ENCODE assay signal across 11 cellular contexts in the genomic region with DNA sequence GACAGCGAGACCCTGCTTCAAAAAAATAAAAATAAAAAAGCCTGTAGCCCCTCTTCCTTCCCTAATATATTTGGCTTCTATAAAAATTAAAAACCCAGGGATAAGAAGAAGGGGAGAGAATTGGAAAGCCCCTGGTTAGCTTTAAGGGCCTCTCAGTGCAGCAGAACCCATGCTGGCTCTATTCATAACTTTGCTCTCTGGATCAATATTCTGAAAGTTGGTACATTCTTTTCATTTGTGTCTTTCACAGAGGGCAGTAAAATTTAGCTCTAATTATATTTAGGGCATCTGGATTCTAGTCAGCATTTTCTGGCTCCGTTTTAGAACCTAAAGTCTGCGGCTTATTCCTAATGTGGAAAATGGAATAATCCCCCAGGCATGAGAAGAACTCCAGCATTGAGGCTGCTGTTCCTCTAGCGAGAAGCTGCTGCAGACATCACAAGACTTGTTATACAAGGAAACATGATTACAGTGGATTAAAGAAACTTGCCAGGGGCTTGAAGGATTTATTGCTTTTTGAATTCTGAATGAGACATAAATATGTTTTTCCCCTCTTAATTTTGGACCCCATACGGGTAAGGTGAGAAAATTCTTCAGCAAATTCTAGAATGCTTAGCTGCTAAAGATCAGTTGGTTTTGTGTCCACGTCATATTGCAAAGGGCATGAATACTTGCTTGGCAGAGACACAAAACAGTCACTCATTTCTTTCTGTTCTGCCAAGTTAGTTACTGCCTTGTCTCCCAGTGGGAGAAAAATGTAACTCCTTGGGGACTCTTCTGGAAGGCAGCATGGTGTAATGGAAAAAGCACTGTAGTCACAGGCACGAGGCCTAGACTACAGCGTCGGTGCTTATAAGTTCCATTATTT.
DNase-seq lines count a peak whose midpoint lies in the region; ATAC-seq and TF ChIP-seq lines count a peak whose summit lies in the region.
"Had no signal": no experiment of that assay in that cellular context is flagged by ENCODE, and none has a peak within 500 bp of the region (broad histone marks: within the 10 kb centered on the region; RNA-seq: fewer than 3 reads in every experiment).

No MANE protein-coding gene starts in this region.

- peaks cover 21% of the 10 kb centered on the region for H3K36me3 Mint-ChIP-seq in HFFc6 (ENCODE audit: low read depth)
- peaks cover 0 to 22% (median 11%) of the 10 kb centered on the region in 3 donors for H3K36me3 Mint-ChIP-seq in CD8-positive, alpha-beta memory T cell
- no peaks in the 10 kb centered on the region for H3K36me3 Mint-ChIP-seq in effector memory CD8-positive, alpha-beta T cell (ENCODE audit: insufficient read depth)

- no peaks in the 10 kb centered on the region for H3K36me3 ChIP-seq in CD8-positive, alpha-beta memory T cell (ENCODE audit: insufficient read depth, low read length)

- H3K27ac ChIP-seq in cingulate gyrus (ENCODE audit: low read depth, low read length) (peak overlapping the region; percentile 88), layer of hippocampus (ENCODE audit: low read depth, low read length) (peak overlapping the region; percentile 81)
- H3K27ac ChIP-seq in CD8-positive, alpha-beta memory T cell (ENCODE audit: low read depth, low read length): no peak overlapping the region
- H3K27ac ChIP-seq: parathyroid adenoma had no signal

- no peak for TF ChIP-seq CTCF in HFFc6 (IDR thresholded peaks at IDR 0.05)

- no peaks in the 10 kb centered on the region for H3K27me3 Mint-ChIP-seq in HFFc6 (ENCODE audit: insufficient read depth)
- no peaks in the 10 kb centered on the region for H3K27me3 Mint-ChIP-seq in CD8-positive, alpha-beta memory T cell
- no peaks in the 10 kb centered on the region for H3K27me3 Mint-ChIP-seq in effector memory CD8-positive, alpha-beta T cell
- H3K27me3 Mint-ChIP-seq: stimulated activated naive CD8-positive, alpha-beta T cell treated with anti-CD3 and anti-CD28 coated beads, Interleukin-15, amount 100 ng/mL, for 72 hours had no signal

- H3K9me3 Mint-ChIP-seq in HFFc6: no peaks in the 10 kb centered on the region
- H3K9me3 Mint-ChIP-seq in CD8-positive, alpha-beta memory T cell: no peaks in the 10 kb centered on the region
- no peaks in the 10 kb centered on the region for H3K9me3 Mint-ChIP-seq in effector memory CD8-positive, alpha-beta T cell
- H3K9me3 Mint-ChIP-seq: stimulated activated naive CD8-positive, alpha-beta T cell treated with anti-CD3 and anti-CD28 coated beads, Interleukin-15, amount 100 ng/mL, for 72 hours had no signal

- H3K4me1 Mint-ChIP-seq in HFFc6 (ENCODE audit: low read depth): peaks cover 20% of the 10 kb centered on the region
- no peaks in the 10 kb centered on the region for H3K4me1 Mint-ChIP-seq in CD8-positive, alpha-beta memory T cell
- no peaks in the 10 kb centered on the region for H3K4me1 Mint-ChIP-seq in effector memory CD8-positive, alpha-beta T cell (ENCODE audit: low read depth in 2 of 2)
- H3K4me1 Mint-ChIP-seq: stimulated activated naive CD8-positive, alpha-beta T cell treated with anti-CD3 and anti-CD28 coated beads, Interleukin-15, amount 100 ng/mL, for 72 hours had no signal

- H3K4me1 ChIP-seq in CD8-positive, alpha-beta memory T cell (ENCODE audit: insufficient read depth, low read length): no peaks in the 10 kb centered on the region
- H3K4me1 ChIP-seq: parathyroid adenoma had no signal

- H3K4me3 Mint-ChIP-seq in HFFc6: no peak overlapping the region; the same call in 1 of the 2 replicates
- H3K4me3 Mint-ChIP-seq in CD8-positive, alpha-beta memory T cell: no peak overlapping the region
- H3K4me3 Mint-ChIP-seq in effector memory CD8-positive, alpha-beta T cell: no peak overlapping the region
- H3K4me3 Mint-ChIP-seq: stimulated activated naive CD8-positive, alpha-beta T cell treated with anti-CD3 and anti-CD28 coated beads, Interleukin-15, amount 100 ng/mL, for 72 hours had no signal

- no peaks in the 10 kb centered on the region for H3K9me3 ChIP-seq in CD8-positive, alpha-beta memory T cell (ENCODE audit: low read length)

- POLR2A ChIA-PET in CD8-positive, alpha-beta memory T cell (lab: Charles Lee): no interaction called here

- H3K27me3 ChIP-seq in layer of hippocampus (ENCODE audit: control insufficient read depth, insufficient read depth, low read length): no peaks in the 10 kb centered on the region
- no peaks in the 10 kb centered on the region for H3K27me3 ChIP-seq in CD8-positive, alpha-beta memory T cell (ENCODE audit: insufficient read depth, low read length, poor library complexity, severe bottlenecking)

- no peak for DNase-seq in HFFc6
- DNase-seq in stromal cell of bone marrow (ENCODE audit: low read depth): peak; percentile 99
- DNase-seq in CD8-positive, alpha-beta memory T cell: no peak
- DNase-seq in cerebellar nuclear complex (lab: John Stamatoyannopoulos, UW): no peak
- DNase-seq in effector memory CD8-positive, alpha-beta T cell: no peak
- DNase-seq: GDM1; stimulated activated naive CD8-positive, alpha-beta T cell treated with anti-CD3 and anti-CD28 coated beads, Interleukin-15, amount 100 ng/mL, for 72 hours had no signal

- no peak overlapping the region for H3K4me3 ChIP-seq in CD8-positive, alpha-beta memory T cell (ENCODE audit: low read length)

- no peak for ATAC-seq in GM18511 (IDR thresholded peaks at IDR 0.05; ENCODE audit: unreplicated experiment)
- no peak for ATAC-seq in effector memory CD8-positive, alpha-beta T cell (replicated peaks)
- ATAC-seq: stimulated activated naive CD8-positive, alpha-beta T cell treated with anti-CD3 and anti-CD28 coated beads, Interleukin-15, amount 100 ng/mL, for 72 hours had no signal

- H3K27ac Mint-ChIP-seq in HFFc6: peak overlapping the region; percentile 59
- H3K27ac Mint-ChIP-seq in CD8-positive, alpha-beta memory T cell: no peak overlapping the region
- no peak overlapping the region for H3K27ac Mint-ChIP-seq in effector memory CD8-positive, alpha-beta T cell
- H3K27ac Mint-ChIP-seq: stimulated activated naive CD8-positive, alpha-beta T cell treated with anti-CD3 and anti-CD28 coated beads, Interleukin-15, amount 100 ng/mL, for 72 hours had no signal

- CTCF ChIA-PET in CD8-positive, alpha-beta memory T cell (lab: Charles Lee): no interaction called here
